10 cellular contexts compared by ENCODE assay signal in the genomic region with DNA sequence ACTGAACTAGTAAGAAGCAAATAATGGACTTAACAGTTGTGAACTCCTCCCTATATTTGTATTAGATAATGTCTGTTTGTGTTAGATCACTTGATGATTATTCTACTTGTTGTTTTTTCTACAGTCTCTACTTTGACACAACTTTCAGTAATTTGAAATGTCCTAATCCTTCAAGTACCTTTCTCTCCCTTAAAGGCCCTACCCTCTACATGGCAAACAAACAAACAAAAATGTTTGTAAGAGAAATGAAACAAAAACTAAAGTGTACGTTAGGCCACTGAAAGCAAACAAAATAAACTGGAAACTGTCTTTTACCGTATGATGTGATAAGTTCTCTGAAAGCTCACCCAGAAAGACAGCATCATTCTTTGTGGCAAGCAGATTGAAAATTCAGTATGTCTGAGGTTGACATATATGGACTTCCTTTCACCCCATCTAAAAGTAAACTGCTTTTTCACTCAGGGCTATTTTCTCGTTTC.
DNase-seq lines count a peak whose midpoint lies in the region; ATAC-seq and TF ChIP-seq lines count a peak whose summit lies in the region.
"Had no signal": no experiment of that assay in that cellular context is flagged by ENCODE, and none has a peak within 500 bp of the region (broad histone marks: within the 10 kb centered on the region; RNA-seq: fewer than 3 reads in every experiment).

No MANE protein-coding gene starts in this region.

- peak; percentile 52 to 66 for DNase-seq in foreskin keratinocyte
- DNase-seq in MV-4-11 (lab: John Stamatoyannopoulos, UW), result no peak
- no peak for DNase-seq in 8988T
- no peak for DNase-seq in GM13977 (ENCODE audit: low spot score)
- no peak for DNase-seq in stimulated activated CD4-positive, alpha-beta T cell treated with anti-CD3 and anti-CD28 coated beads, Interleukin-2, amount 100 ng/mL, for 48 hours
- DNase-seq: mesendoderm, NCI-H1930 had no signal

- peaks cover 4% of the 10 kb centered on the region for H3K4me1 ChIP-seq in foreskin keratinocyte

- in situ Hi-C loops in GM13977 (cut with MboI; ENCODE audit: low pct_unique_long_range_greater_than_20kb, low sequenced_read_pairs, unreplicated experiment), result no loop called here

- peak overlapping the region; percentile 16 for H3K27ac ChIP-seq in foreskin keratinocyte

- ATAC-seq in GM18499 (IDR thresholded peaks at IDR 0.05; ENCODE audit: insufficient read depth, unreplicated experiment) (peak; percentile 81), GM21723 (IDR thresholded peaks at IDR 0.05; ENCODE audit: unreplicated experiment) (peak; percentile 76), HG03571 (IDR thresholded peaks at IDR 0.05; ENCODE audit: unreplicated experiment) (peak; percentile 58), foreskin keratinocyte (peak; percentile 35)

- H3K27me3 ChIP-seq in foreskin keratinocyte, result no peaks in the 10 kb centered on the region

- no peak for TF ChIP-seq CTCF in foreskin keratinocyte (conservative IDR thresholded peaks at IDR 0.05)
- no peak for TF ChIP-seq CTCF in GM13977 (IDR thresholded peaks at IDR 0.05; ENCODE audit: extremely low read depth, insufficient read depth, missing control alignments)

Comparison
In these comparisons a context has a peak if more than half of its experiments do, and no peak if none do; other contexts are left out.
1. DNase-seq: peak in foreskin keratinocyte (2 of 2); none in MV-4-11 (single experiment), 8988T (single experiment), GM13977 (single experiment) and stimulated activated CD4-positive, alpha-beta T cell treated with anti-CD3 and anti-CD28 coated beads, Interleukin-2, amount 100 ng/mL, for 48 hours (0 of 2).
2. Peak in every context shown above with its lines, with median percentiles within 50 percentile points of each other: ATAC-seq.